ENCODE assay signal across 7 cellular contexts in the genomic region with DNA sequence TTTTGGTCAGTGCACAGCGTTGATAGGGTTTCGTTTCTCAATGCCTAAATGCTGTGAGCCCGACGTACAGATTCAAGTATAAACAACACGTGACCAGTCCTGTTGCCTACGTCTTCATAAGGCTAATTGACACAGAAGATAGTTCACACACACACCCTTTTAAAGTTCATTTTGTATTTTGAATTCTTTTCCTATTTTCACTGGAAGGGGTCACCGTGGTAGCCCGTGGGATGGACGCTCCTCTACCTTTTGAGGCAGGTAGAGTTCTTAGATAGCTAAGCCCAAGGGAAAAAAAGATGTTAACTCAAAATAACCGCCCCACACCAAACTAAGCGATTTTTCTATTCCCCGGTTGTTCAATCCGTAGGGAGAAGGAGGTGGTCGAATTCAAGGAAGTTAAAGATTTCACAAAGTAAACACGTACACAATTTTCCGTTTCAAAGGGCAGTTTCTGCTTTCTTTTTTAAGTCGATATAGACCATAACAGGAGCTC.
DNase-seq lines count a peak whose midpoint lies in the region; ATAC-seq lines count a peak whose summit lies in the region.

No MANE protein-coding gene starts in this region.

- H3K27ac ChIP-seq in iPS-18a (ENCODE audit: low read length), result peak overlapping the region; percentile 2
- peak overlapping the region; percentile 92 to 100 (median 99) for H3K27ac ChIP-seq in skin epidermis

- peak; percentile 62 for DNase-seq in EL
- DNase-seq in OCI-M1 (lab: John Stamatoyannopoulos, UW), result peak; percentile 79
- DNase-seq in amniotic epithelial cell (ENCODE audit: low read depth), result peak; percentile 80

- peak; percentile 31 for ATAC-seq in GM19468 (IDR thresholded peaks at IDR 0.05; ENCODE audit: extremely low read depth, unreplicated experiment)
- peak; percentile 29 for ATAC-seq in HG03575 (IDR thresholded peaks at IDR 0.05; ENCODE audit: extremely low read depth, insufficient number of reproducible peaks, low FRiP score, unreplicated experiment)

- H3K4me1 ChIP-seq in iPS-18a (ENCODE audit: control insufficient read depth, low read depth, low read length), result peaks cover 23% of the 10 kb centered on the region

- no peaks in the 10 kb centered on the region for H3K9me3 ChIP-seq in iPS-18a (ENCODE audit: control insufficient read depth, low read depth, low read length)

- H3K4me3 ChIP-seq in iPS-18a (ENCODE audit: low read length) (peak overlapping the region; percentile 77), skin epidermis (peak overlapping the region; percentile 69 to 99 (median 88))

- no peaks in the 10 kb centered on the region for H3K36me3 ChIP-seq in iPS-18a (ENCODE audit: control insufficient read depth, low read depth, low read length)

- H3K9ac ChIP-seq in iPS-18a (ENCODE audit: low read length), result peak overlapping the region; percentile 72

- no peaks in the 10 kb centered on the region for H3K27me3 ChIP-seq in iPS-18a (ENCODE audit: control insufficient read depth, insufficient read depth, low read length)

Comparison
In these comparisons a context has a peak if more than half of its experiments do, and no peak if none do; other contexts are left out.
1. Peak in every context shown above with its lines: DNase-seq, ATAC-seq, H3K4me3 ChIP-seq and H3K27ac ChIP-seq.